In the genomic region with DNA sequence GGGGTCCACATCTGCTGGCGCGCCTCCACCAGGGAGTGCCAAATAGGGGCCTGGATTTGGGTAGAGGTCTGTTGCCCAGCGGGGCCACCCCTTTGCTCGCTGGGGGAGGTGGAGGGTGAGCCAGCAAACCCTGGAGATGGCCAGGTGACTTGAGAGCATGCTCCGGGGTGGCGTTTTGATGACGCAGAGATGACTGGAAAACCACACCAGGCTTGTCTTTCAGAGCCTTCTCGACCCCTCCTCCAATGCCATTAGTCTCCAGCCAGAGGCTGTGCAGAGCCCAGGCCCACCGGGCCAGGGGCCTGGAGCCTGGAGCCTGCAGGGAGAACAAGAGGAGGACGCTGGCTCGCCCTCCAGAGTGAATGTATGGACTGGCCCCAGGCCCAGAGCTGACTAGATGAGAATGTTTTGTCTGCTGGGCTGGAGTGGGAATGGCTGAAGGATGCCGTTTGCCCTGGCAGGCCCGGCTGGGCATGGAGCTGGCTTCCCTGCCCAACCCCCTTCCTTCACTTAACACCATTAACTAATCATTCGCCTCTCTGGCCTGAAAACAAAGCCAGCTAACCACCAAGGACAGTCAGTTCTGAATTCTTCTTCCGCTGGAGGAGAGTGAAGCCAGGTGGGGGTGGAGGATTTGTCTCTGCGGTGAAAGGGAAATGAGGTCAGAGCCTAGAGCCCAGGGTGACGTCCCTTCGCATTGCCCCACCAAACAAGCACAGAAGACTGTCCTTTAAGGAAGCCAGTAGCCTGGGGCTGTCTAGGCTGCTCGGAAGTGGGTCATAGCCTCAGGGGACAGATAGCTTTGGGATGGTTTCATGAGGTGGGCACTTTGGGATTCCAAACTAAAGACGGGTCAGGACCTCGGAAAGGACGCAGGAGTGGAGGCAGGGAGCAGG, we compare ENCODE assay signal across 7 cellular contexts. TPM values are rescaled to one million over a fixed set of nuclear protein-coding genes. Genes with fewer than 3 reads are reported as not detected.
DNase-seq lines count a peak whose midpoint lies in the region; ATAC-seq and TF ChIP-seq lines count a peak whose summit lies in the region.

No MANE protein-coding gene starts in this region.

- WGBS in GM23248 (ENCODE audit: low coverage in 1 of 2, low lambda C conversion rate in 2 of 2, missing lambda C conversion rate in 2 of 2), 2 experiments = 49 to 58% methylated on average over 22 of the region's 22 CpGs

- H3K4me1 Mint-ChIP-seq in nephron progenitor cell = peaks cover 55% of the 10 kb centered on the region

- no peak for TF ChIP-seq CTCF in OCI-LY3 (IDR thresholded peaks at IDR 0.05; ENCODE audit: low read depth, low read length)
- no peak for TF ChIP-seq CTCF in nephron progenitor cell (IDR thresholded peaks at IDR 0.05)

- H3K27ac ChIP-seq in GM23248 (peak overlapping the region; percentile 62), OCI-LY3 (ENCODE audit: low read length) (peak overlapping the region; percentile 86)
- peak overlapping the region; percentile 27 for H3K27ac ChIP-seq in effector memory CD4-positive, alpha-beta T cell (ENCODE audit: insufficient read depth, low read length, poor library complexity, severe bottlenecking)

- H2AFZ ChIP-seq in GM23248 = peak overlapping the region; percentile 61
- peak overlapping the region; percentile 27; the same call in 1 of the 2 replicates for H2AFZ ChIP-seq in OCI-LY3 (ENCODE audit: low read depth, low read length)

- H3K36me3 ChIP-seq in GM23248 (ENCODE audit: low read depth) (no peaks in the 10 kb centered on the region), OCI-LY3 (replicated peaks; ENCODE audit: low read depth, low read length) (no peaks in the 10 kb centered on the region)
- H3K36me3 ChIP-seq in effector memory CD4-positive, alpha-beta T cell (ENCODE audit: control insufficient read depth, insufficient read depth, low read length) = no peaks in the 10 kb centered on the region

- H3K9me3 Mint-ChIP-seq in nephron progenitor cell = no peaks in the 10 kb centered on the region

- H3K4me1 ChIP-seq in GM23248 (ENCODE audit: insufficient read depth) (peaks cover 41% of the 10 kb centered on the region), OCI-LY3 (ENCODE audit: low read length) (peaks cover 60% of the 10 kb centered on the region)
- peaks cover 56% of the 10 kb centered on the region for H3K4me1 ChIP-seq in effector memory CD4-positive, alpha-beta T cell (ENCODE audit: control insufficient read depth, insufficient read depth, low read length, poor library complexity, severe bottlenecking)

- peak overlapping the region; percentile 65 for H3K27ac Mint-ChIP-seq in nephron progenitor cell

- H3F3A ChIP-seq in GM23248 (ENCODE audit: insufficient read depth) = peaks cover 13% of the 10 kb centered on the region; the same call in 1 of the 2 replicates

- H3K4me3 ChIP-seq in GM23248 = no peak overlapping the region
- H3K4me3 ChIP-seq in OCI-LY3 (ENCODE audit: low read length) = peak overlapping the region; percentile 86
- H3K4me3 ChIP-seq in effector memory CD4-positive, alpha-beta T cell (ENCODE audit: insufficient read depth, low read depth, low read length, poor library complexity, severe bottlenecking) = no peak overlapping the region

- H3K4me2 ChIP-seq in GM23248 (ENCODE audit: unreplicated experiment) (peak overlapping the region; percentile 24), OCI-LY3 (ENCODE audit: low read length) (peak overlapping the region; percentile 100)

- no peaks in the 10 kb centered on the region; the same call in 1 of the 2 replicates for H3K27me3 ChIP-seq in GM23248 (replicated peaks; ENCODE audit: insufficient read depth)
- peaks cover 14% of the 10 kb centered on the region for H3K27me3 ChIP-seq in OCI-LY3 (ENCODE audit: low read depth, low read length)
- H3K27me3 ChIP-seq in effector memory CD4-positive, alpha-beta T cell (replicated peaks; ENCODE audit: control insufficient read depth, insufficient read depth, low read length, poor library complexity, severe bottlenecking) = peaks cover 21% of the 10 kb centered on the region

- peak; percentile 84 for DNase-seq in GM23248
- peak; percentile 33 to 58 (median 56) for DNase-seq in effector memory CD4-positive, alpha-beta T cell
- DNase-seq in nephron progenitor cell = no peak
- no peak for DNase-seq in activated CD4-positive, alpha-beta T cell treated with anti-CD3 and anti-CD28 coated beads, Interleukin-2, amount 50 U/mL, for 48 hours

- H3K4me3 Mint-ChIP-seq in nephron progenitor cell = peak overlapping the region; percentile 54

- in situ Hi-C loops in GM23248 (cut with MboI) = no loop called here

- no peak overlapping the region for H3K9ac ChIP-seq in GM23248
- H3K9ac ChIP-seq in OCI-LY3 (ENCODE audit: low read length) = peak overlapping the region; percentile 89

- H4K20me1 ChIP-seq in GM23248 (ENCODE audit: insufficient read depth) = no peaks in the 10 kb centered on the region
- H4K20me1 ChIP-seq in OCI-LY3 (ENCODE audit: insufficient read depth, low read length) = no peaks in the 10 kb centered on the region

- H3K9me3 ChIP-seq in GM23248 (ENCODE audit: low read depth) (no peaks in the 10 kb centered on the region), OCI-LY3 (ENCODE audit: insufficient read depth, low read length) (no peaks in the 10 kb centered on the region)
- H3K9me3 ChIP-seq in effector memory CD4-positive, alpha-beta T cell (ENCODE audit: control insufficient read depth, low read length) = no peaks in the 10 kb centered on the region

- H3K9me2 ChIP-seq in GM23248 (ENCODE audit: insufficient read depth) = no peaks in the 10 kb centered on the region

- H3K79me2 ChIP-seq in GM23248 (ENCODE audit: insufficient read depth) (no peaks in the 10 kb centered on the region), OCI-LY3 (ENCODE audit: low read length) (no peaks in the 10 kb centered on the region)

- peaks cover 30% of the 10 kb centered on the region for H3K27me3 Mint-ChIP-seq in nephron progenitor cell (ENCODE audit: low read depth, poor library complexity)

- ATAC-seq in GM21576 (IDR thresholded peaks at IDR 0.05; ENCODE audit: unreplicated experiment) = no peak
- ATAC-seq in GM18870 (IDR thresholded peaks at IDR 0.05; ENCODE audit: unreplicated experiment) = no peak

- no peaks in the 10 kb centered on the region for H3K36me3 Mint-ChIP-seq in nephron progenitor cell (ENCODE audit: low read depth)

RNA-seq across cellular contexts. Expression of gene MCAM, which starts 1.6 kb away (rescaled TPM):
- 40.4 and 61.3 TPM in 2 replicates for total RNA-seq in GM23248 (2014; rRNA removed; shearing (Covaris generic))
- polyA plus RNA-seq in GM23248 (2016; fragmentation: Nextera tagmentation; extraction: Ambion mirVana) = 8.6 and 10.5 TPM in 2 replicates

RNA-seq across cellular contexts. Expression of gene RNF26, which starts 15.8 kb away (rescaled TPM):
- total RNA-seq in GM23248 (2014; rRNA removed; shearing (Covaris generic)) = 6.4 and 8.0 TPM in 2 replicates
- polyA plus RNA-seq in GM23248 (2016; fragmentation: Nextera tagmentation; extraction: Ambion mirVana) = 49.5 and 53.1 TPM in 2 replicates

RNA-seq across cellular contexts. Expression of gene C1QTNF5, which starts 22.2 kb away (rescaled TPM):
- total RNA-seq in GM23248 (2014; rRNA removed; shearing (Covaris generic)) = 23.4 and 27.9 TPM in 2 replicates
- polyA plus RNA-seq in GM23248 (2016; fragmentation: Nextera tagmentation; extraction: Ambion mirVana) = 4.5 and 6.2 TPM in 2 replicates

RNA-seq across cellular contexts. Expression of gene MFRP, which starts 28.0 kb away (rescaled TPM):
- total RNA-seq in GM23248 (2014; rRNA removed; shearing (Covaris generic)) = 0.13 TPM in 1 of 2 replicates, not detected in the other
- not detected in 2 replicates for polyA plus RNA-seq in GM23248 (2016; fragmentation: Nextera tagmentation; extraction: Ambion mirVana)

Comparison
In these comparisons a context has a peak if more than half of its experiments do, and no peak if none do; other contexts are left out.
1. DNase-seq: peak in GM23248 (single experiment) and effector memory CD4-positive, alpha-beta T cell (3 of 3); none in nephron progenitor cell (single experiment) and activated CD4-positive, alpha-beta T cell treated with anti-CD3 and anti-CD28 coated beads, Interleukin-2, amount 50 U/mL, for 48 hours (0 of 2).
2. H3K27ac ChIP-seq: peak in every context shown above with its lines; median percentile 86 in OCI-LY3; 62 in GM23248; 27 in effector memory CD4-positive, alpha-beta T cell.